Comparison of ENCODE assay signal across 16 cellular contexts in genomic region chr18:21652073-21652472, GRCh38.
"Had no signal": no experiment of that assay in that cellular context is flagged by ENCODE, and none has a peak within 500 bp of the region (broad histone marks: within the 10 kb centered on the region; RNA-seq: fewer than 3 reads in every experiment).

No MANE protein-coding gene starts in this region.

- H3K9me3 Mint-ChIP-seq: neural progenitor cell, type B pancreatic cell had no signal

- H3K4me3 Mint-ChIP-seq: memory B cell; nephron; neural progenitor cell; stimulated activated memory B cell treated with anti-CD40 and anti-IgM and Interleukin-4, amounts not matched to agents 10 μg/mL and 1 μg/mL and 100 μg/mL, for 72 hours; type B pancreatic cell had no signal

- H3K27ac Mint-ChIP-seq: memory B cell; nephron; neural progenitor cell; stimulated activated memory B cell treated with anti-CD40 and anti-IgM and Interleukin-4, amounts not matched to agents 10 μg/mL and 1 μg/mL and 100 μg/mL, for 72 hours; type B pancreatic cell had no signal

- H3K27me3 Mint-ChIP-seq: memory B cell; stimulated activated memory B cell treated with anti-CD40 and anti-IgM and Interleukin-4, amounts not matched to agents 10 μg/mL and 1 μg/mL and 100 μg/mL, for 72 hours; type B pancreatic cell had no signal

- H3K4me1 Mint-ChIP-seq: memory B cell; nephron; neural progenitor cell; stimulated activated memory B cell treated with anti-CD40 and anti-IgM and Interleukin-4, amounts not matched to agents 10 μg/mL and 1 μg/mL and 100 μg/mL, for 72 hours had no signal

- DNase-seq: dermis blood vessel endothelial cell; effector memory CD4-positive, alpha-beta T cell; kidney; sigmoid colon; stimulated activated CD4-positive, alpha-beta T cell treated with anti-CD3 and anti-CD28 coated beads, Interleukin-2, amount 100 ng/mL, for 24 hours; stimulated activated CD4-positive, alpha-beta T cell treated with anti-CD3 and anti-CD28 coated beads, Interleukin-4, amount 100 ng/mL, for 24 hours; stimulated activated naive CD8-positive, alpha-beta T cell treated with anti-CD3 and anti-CD28 coated beads, Interleukin-15, Interleukin-2, amounts not matched to agents 100 U/mL and 50 U/mL, for 24 hours; substantia nigra; testis; tibial artery had no signal

- ATAC-seq: left lobe of liver; stimulated activated memory B cell treated with anti-CD40 and anti-IgM and Interleukin-4, amounts not matched to agents 10 μg/mL and 1 μg/mL and 100 μg/mL, for 72 hours; stimulated activated naive CD8-positive, alpha-beta T cell treated with anti-CD3 and anti-CD28 coated beads, Interleukin-15, Interleukin-2, amounts not matched to agents 100 U/mL and 50 U/mL, for 24 hours had no signal
